Comparison of ENCODE assay signal across 1 cellular context in the genomic region with DNA sequence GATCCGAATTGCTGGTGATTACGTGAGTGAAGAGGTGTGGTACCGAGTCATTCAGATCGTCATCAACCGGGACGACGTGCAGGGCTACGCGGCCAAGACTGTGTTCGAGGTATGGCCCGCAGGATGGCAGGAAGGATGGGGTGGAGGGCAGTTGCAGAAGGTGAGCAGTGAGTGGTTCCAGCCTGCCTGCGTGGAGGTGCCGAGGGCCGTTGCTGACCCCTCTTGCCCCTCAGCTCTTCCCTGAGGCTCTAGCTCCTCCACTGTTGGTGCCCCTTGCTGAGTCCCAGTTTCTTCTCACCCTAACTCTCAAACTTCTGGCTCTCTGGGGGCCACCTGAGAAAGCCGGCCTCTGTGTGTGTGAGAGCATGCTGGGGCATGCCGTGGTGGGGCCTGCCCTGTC.
TF ChIP-seq lines count a peak whose summit lies in the region.

No MANE protein-coding gene starts in this region.

TF ChIP-seq in IMR-90, 13 proteins besides CTCF, POLR2A, EP300 and RAD21 (continued from another document):
- no peak for TF ChIP-seq CHD1 (IDR thresholded peaks at IDR 0.05; ENCODE audit: low read depth, low read length)
- TF ChIP-seq MAZ (IDR thresholded peaks at IDR 0.05; ENCODE audit: borderline replicate concordance, low read depth, low read length), result no peak
- no peak for TF ChIP-seq NFE2L2 (IDR thresholded peaks at IDR 0.05; ENCODE audit: low read depth, low read length)
- TF ChIP-seq, protein P1, sequence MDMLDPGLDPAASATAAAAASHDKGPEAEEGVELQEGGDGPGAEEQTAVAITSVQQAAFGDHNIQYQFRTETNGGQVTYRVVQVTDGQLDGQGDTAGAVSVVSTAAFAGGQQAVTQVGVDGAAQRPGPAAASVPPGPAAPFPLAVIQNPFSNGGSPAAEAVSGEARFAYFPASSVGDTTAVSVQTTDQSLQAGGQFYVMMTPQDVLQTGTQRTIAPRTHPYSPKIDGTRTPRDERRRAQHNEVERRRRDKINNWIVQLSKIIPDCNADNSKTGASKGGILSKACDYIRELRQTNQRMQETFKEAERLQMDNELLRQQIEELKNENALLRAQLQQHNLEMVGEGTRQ (IDR thresholded peaks at IDR 0.05; ENCODE audit: low read depth, low read length), result no peak
- TF ChIP-seq MAFK (IDR thresholded peaks at IDR 0.05; ENCODE audit: low read depth, low read length), result no peak
- no peak for TF ChIP-seq CEBPB (IDR thresholded peaks at IDR 0.05; ENCODE audit: low read depth, low read length)
- no peak for TF ChIP-seq SMC3 (IDR thresholded peaks at IDR 0.05; ENCODE audit: low read depth, low read length)
- no peak for TF ChIP-seq RCOR1 (IDR thresholded peaks at IDR 0.05; ENCODE audit: insufficient replicate concordance, low read length)
